In the genomic region with DNA sequence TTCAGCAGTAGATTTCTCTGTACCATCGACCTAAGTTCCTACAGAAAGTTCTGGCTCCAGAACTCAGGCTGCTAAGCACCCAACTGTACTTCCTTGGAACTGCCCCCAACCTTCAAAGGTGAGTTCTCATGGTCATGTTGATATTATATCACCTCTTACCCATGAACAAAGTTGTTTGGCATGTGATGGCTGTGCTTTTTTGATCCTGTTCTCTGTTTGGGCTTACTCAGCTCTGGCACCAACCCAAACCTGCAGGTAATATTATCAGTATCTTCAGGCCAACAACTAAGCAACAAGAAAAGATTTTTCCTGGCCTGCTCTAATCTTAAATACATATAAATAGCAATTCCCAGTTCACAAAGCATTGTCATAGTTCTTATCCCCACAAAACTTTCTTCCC, we compare ENCODE assay signal across 30 cellular contexts.
"Had no signal": no experiment of that assay in that cellular context is flagged by ENCODE, and none has a peak within 500 bp of the region (broad histone marks: within the 10 kb centered on the region; RNA-seq: fewer than 3 reads in every experiment).

No MANE protein-coding gene starts in this region.

- H3K9me3 ChIP-seq: adrenal gland, SJCRH30 had no signal

- H3K4me1 Mint-ChIP-seq: activated CD4-positive, alpha-beta T cell treated with anti-CD3 and anti-CD28 coated beads, Interleukin-2, amount 10 ng/mL, durations not matched to agents 24 days and 14 days; central memory CD8-positive, alpha-beta T cell had no signal

- DNase-seq: activated CD4-positive, alpha-beta T cell treated with anti-CD3 and anti-CD28 coated beads, Interleukin-2, amount 10 ng/mL, durations not matched to agents 24 days and 14 days; activated CD4-positive, alpha-beta T cell treated with anti-CD3 and anti-CD28 coated beads, Interleukin-2, amount 50 U/mL, for 4 hours; activated CD8-positive, alpha-beta T cell treated with anti-CD3 and anti-CD28 coated beads for 36 hours; activated gamma-delta T cell treated with Interleukin-2 at 50 U/mL for 16 hours; activated naive CD4-positive, alpha-beta T cell treated with anti-CD3 and anti-CD28 coated beads for 36 hours; activated T-cell treated with anti-CD3 and anti-CD28 coated beads, Interleukin-2, amount 50 U/mL, for 1 hour; activated T-cell treated with anti-CD3 and anti-CD28 coated beads, Interleukin-2, amount 50 U/mL, for 72 hours; adrenal gland; NCI-H1092 treated with DMSO at 0.1 percent for 48 hours; NCI-H1417; NCI-H146; NCI-H187; NCI-H2029 treated with DMSO at 0.1 percent for 48 hours; NCI-H2107; NCI-H2171; NCI-H510A; NCI-H526; NCI-H748 treated with DMSO at 0.1 percent for 48 hours; SHP77; SJCRH30; T1000 had no signal

- H3K9ac ChIP-seq: KMS-11 had no signal

- H3K36me3 ChIP-seq: adrenal gland, cardiac muscle cell, SJCRH30 had no signal

- H3K4me3 ChIP-seq: adrenal gland, cardiac muscle cell, SJCRH30, SK-N-MC had no signal

- H3K27me3 ChIP-seq: adrenal gland, cardiac muscle cell, SJCRH30 had no signal

- H3K4me3 Mint-ChIP-seq: activated CD4-positive, alpha-beta T cell treated with anti-CD3 and anti-CD28 coated beads, Interleukin-2, amount 10 ng/mL, durations not matched to agents 24 days and 14 days; activated CD8-positive, alpha-beta T cell treated with anti-CD3 and anti-CD28 coated beads for 36 hours; activated naive CD4-positive, alpha-beta T cell treated with anti-CD3 and anti-CD28 coated beads for 36 hours; activated T-cell treated with anti-CD3 and anti-CD28 coated beads, Interleukin-2, amount 50 U/mL, for 72 hours; activated T-helper 17 cell treated with anti-CD3 and anti-CD28 coated beads, Interleukin-2, amount 50 U/mL, for 72 hours; brain; central memory CD8-positive, alpha-beta T cell had no signal

- H3K27me3 Mint-ChIP-seq: activated CD4-positive, alpha-beta T cell treated with anti-CD3 and anti-CD28 coated beads, Interleukin-2, amount 10 ng/mL, durations not matched to agents 24 days and 14 days; activated CD8-positive, alpha-beta T cell treated with anti-CD3 and anti-CD28 coated beads for 36 hours had no signal

- H3K4me2 ChIP-seq: KMS-11 had no signal

- H3K27ac Mint-ChIP-seq: activated CD4-positive, alpha-beta T cell treated with anti-CD3 and anti-CD28 coated beads, Interleukin-2, amount 10 ng/mL, durations not matched to agents 24 days and 14 days; activated CD8-positive, alpha-beta T cell treated with anti-CD3 and anti-CD28 coated beads for 36 hours; activated naive CD4-positive, alpha-beta T cell treated with anti-CD3 and anti-CD28 coated beads for 36 hours; activated naive CD4-positive, alpha-beta T cell treated with anti-CD3 and anti-CD28 coated beads, Interleukin-2, amount 50 U/mL, for 72 hours; activated T-cell treated with anti-CD3 and anti-CD28 coated beads, Interleukin-2, amount 50 U/mL, for 72 hours; activated T-helper 17 cell treated with anti-CD3 and anti-CD28 coated beads, Interleukin-2, amount 50 U/mL, for 72 hours had no signal

- FAIRE-seq: astrocyte, TTC549 had no signal

- H3K4me1 ChIP-seq: adrenal gland, SJCRH30 had no signal

- H3K9me3 Mint-ChIP-seq: activated CD4-positive, alpha-beta T cell treated with anti-CD3 and anti-CD28 coated beads, Interleukin-2, amount 10 ng/mL, durations not matched to agents 24 days and 14 days; activated CD8-positive, alpha-beta T cell treated with anti-CD3 and anti-CD28 coated beads for 36 hours; activated naive CD4-positive, alpha-beta T cell treated with anti-CD3 and anti-CD28 coated beads for 36 hours; activated naive CD4-positive, alpha-beta T cell treated with anti-CD3 and anti-CD28 coated beads, Interleukin-2, amount 50 U/mL, for 72 hours; activated T-cell treated with anti-CD3 and anti-CD28 coated beads, Interleukin-2, amount 50 U/mL, for 72 hours; activated T-helper 17 cell treated with anti-CD3 and anti-CD28 coated beads, Interleukin-2, amount 50 U/mL, for 72 hours; brain; central memory CD8-positive, alpha-beta T cell had no signal

- H3K27ac ChIP-seq: adrenal gland, cardiac muscle cell, KMS-11, SJCRH30, SK-N-MC had no signal

- H3K36me3 Mint-ChIP-seq: activated naive CD4-positive, alpha-beta T cell treated with anti-CD3 and anti-CD28 coated beads, Interleukin-2, amount 50 U/mL, for 72 hours; brain had no signal
